In the genomic region with DNA sequence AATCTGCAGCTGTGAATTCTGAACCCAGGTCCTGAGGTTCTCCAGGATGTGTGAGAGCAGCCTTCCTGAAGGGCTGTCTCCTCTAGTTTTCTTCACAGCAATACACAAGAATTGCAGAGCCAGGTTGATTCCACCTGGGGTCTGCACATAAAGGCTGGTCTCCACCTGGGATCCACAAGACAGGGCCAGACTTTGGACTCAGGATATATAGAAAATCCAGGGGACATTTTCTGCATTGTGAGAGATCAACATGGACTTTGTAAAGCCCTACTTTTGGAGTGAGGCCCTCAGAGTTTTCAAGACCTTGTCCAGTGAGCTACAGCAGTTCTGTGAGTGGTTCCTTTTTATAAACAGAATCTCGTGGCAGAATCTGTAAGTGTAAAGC, we compare ENCODE assay signal across 9 cellular contexts. TPM values are rescaled to one million over a fixed set of nuclear protein-coding genes. Genes with fewer than 3 reads are reported as not detected.
A peak's percentile ranks its signal among the peaks of the same experiment; 100 is the strongest.
DNase-seq lines count a peak whose midpoint lies in the region; ATAC-seq and TF ChIP-seq lines count a peak whose summit lies in the region.
"Had no signal": no experiment of that assay in that cellular context is flagged by ENCODE, and none has a peak within 500 bp of the region (broad histone marks: within the 10 kb centered on the region; RNA-seq: fewer than 3 reads in every experiment).

No MANE protein-coding gene starts in this region.

- H3K36me3 Mint-ChIP-seq in CD4-positive, alpha-beta memory T cell, result peaks cover 24 to 71% of the 10 kb centered on the region in 2 donors
- peaks cover 41% of the 10 kb centered on the region for H3K36me3 Mint-ChIP-seq in endodermal cell (ENCODE audit: low read depth)

- peaks cover 63 to 85% (median 73%) of the 10 kb centered on the region in 4 donors for H3K4me1 Mint-ChIP-seq in CD4-positive, alpha-beta memory T cell
- peaks cover 37% of the 10 kb centered on the region for H3K4me1 Mint-ChIP-seq in endodermal cell

- TF ChIP-seq CTCF in endodermal cell (conservative IDR thresholded peaks at IDR 0.05), result no peak
- TF ChIP-seq CTCF in sigmoid colon (IDR thresholded peaks at IDR 0.05), result no peak

- H3K27me3 Mint-ChIP-seq in CD4-positive, alpha-beta memory T cell, result no peaks in the 10 kb centered on the region
- no peaks in the 10 kb centered on the region for H3K27me3 Mint-ChIP-seq in endodermal cell (ENCODE audit: insufficient read depth)

- peak overlapping the region in 7 of 8 donors; percentile 22 to 73 (median 59) for H3K4me3 Mint-ChIP-seq in CD4-positive, alpha-beta memory T cell
- no peak overlapping the region for H3K4me3 Mint-ChIP-seq in endodermal cell

- TF ChIP-seq POLR2A in sigmoid colon (IDR thresholded peaks at IDR 0.05), result no peak

- DNase-seq in CD4-positive, alpha-beta memory T cell, result no peak
- DNase-seq in SJSA1 (ENCODE audit: low read depth in 1 of 2, low spot score in 2 of 2) (no peak), endodermal cell (no peak), sigmoid colon (no peak), nucleus accumbens (lab: John Stamatoyannopoulos, UW) (no peak), cerebellar cortex (ENCODE audit: low spot score) (no peak)
- DNase-seq: NCI-H1092 had no signal

- no peak overlapping the region for H3K4me3 ChIP-seq in CD4-positive, alpha-beta memory T cell (ENCODE audit: low read length in 2 of 2)
- H3K4me3 ChIP-seq in SJSA1 (no peak overlapping the region), endodermal cell (ENCODE audit: low read length) (no peak overlapping the region), sigmoid colon (no peak overlapping the region)

- H3K9me3 Mint-ChIP-seq in CD4-positive, alpha-beta memory T cell, result no peaks in the 10 kb centered on the region
- no peaks in the 10 kb centered on the region for H3K9me3 Mint-ChIP-seq in endodermal cell

- H3K27me3 ChIP-seq in CD4-positive, alpha-beta memory T cell (ENCODE audit: insufficient read depth, low read length), result no peaks in the 10 kb centered on the region
- no peaks in the 10 kb centered on the region for H3K27me3 ChIP-seq in SJSA1 (replicated peaks)
- H3K27me3 ChIP-seq in endodermal cell (ENCODE audit: control insufficient read depth, insufficient read depth, low read length, poor library complexity, severe bottlenecking), result no peaks in the 10 kb centered on the region
- no peaks in the 10 kb centered on the region for H3K27me3 ChIP-seq in sigmoid colon

- peak overlapping the region; percentile 79 to 95 (median 88) for H3K27ac Mint-ChIP-seq in CD4-positive, alpha-beta memory T cell
- H3K27ac Mint-ChIP-seq in endodermal cell, result peak overlapping the region; percentile 64

- CTCF ChIA-PET in CD4-positive, alpha-beta memory T cell (lab: Charles Lee; ENCODE audit: partially characterized antibody), result interaction anchor here (0.6 to 1.7 kb wide), 2 partner anchors 11 to 437 kb away, joined by 3 to 11 read pairs; no protein-coding TSS in a partner anchor

- H3K9ac ChIP-seq in endodermal cell (ENCODE audit: extremely low read depth, low read length, poor library complexity, severe bottlenecking), result no peak overlapping the region

- POLR2A ChIA-PET in CD4-positive, alpha-beta memory T cell (lab: Charles Lee; ENCODE audit: partially characterized antibody), result interaction anchor here (1.1 kb wide), 1 partner anchor 11 kb away, joined by 6 read pairs; no protein-coding TSS in a partner anchor

- no peaks in the 10 kb centered on the region for H3K9me3 ChIP-seq in CD4-positive, alpha-beta memory T cell (ENCODE audit: control insufficient read depth in 1 of 2, low read length in 2 of 2)
- H3K9me3 ChIP-seq in SJSA1 (replicated peaks) (no peaks in the 10 kb centered on the region; the same call in 1 of the 2 replicates), endodermal cell (ENCODE audit: control insufficient read depth, low read length) (no peaks in the 10 kb centered on the region), sigmoid colon (no peaks in the 10 kb centered on the region)

- peaks cover 9% of the 10 kb centered on the region for H3K36me3 ChIP-seq in CD4-positive, alpha-beta memory T cell (ENCODE audit: insufficient read depth, low read length)
- H3K36me3 ChIP-seq in SJSA1 (peaks cover 77% of the 10 kb centered on the region), endodermal cell (ENCODE audit: control insufficient read depth, insufficient read depth, low read length) (peaks cover 43% of the 10 kb centered on the region), sigmoid colon (peaks cover 0 to 1% (median under 1%) of the 10 kb centered on the region in 4 donors)

- ATAC-seq in SK-N-SH treated with all-trans-retinoic acid at 6 μM for 48 hours (no peak), HG03097 (IDR thresholded peaks at IDR 0.05; ENCODE audit: low FRiP score, unreplicated experiment) (no peak)

- H3K27ac ChIP-seq in CD4-positive, alpha-beta memory T cell (ENCODE audit: low read depth, low read length), result peak overlapping the region; percentile 97
- H3K27ac ChIP-seq in SJSA1 (peak overlapping the region; percentile 45), endodermal cell (ENCODE audit: low read depth, low read length) (no peak overlapping the region), sigmoid colon (peak overlapping the region; percentile 41 to 98 (median 56))

- H3K4me1 ChIP-seq in CD4-positive, alpha-beta memory T cell (ENCODE audit: insufficient read depth, low read length), result peaks cover 81% of the 10 kb centered on the region
- H3K4me1 ChIP-seq in SJSA1 (replicated peaks) (peaks cover 45% of the 10 kb centered on the region), endodermal cell (ENCODE audit: control insufficient read depth, insufficient read depth, low read length) (peaks cover 7% of the 10 kb centered on the region), sigmoid colon (peaks cover 4 to 69% (median 59%) of the 10 kb centered on the region in 4 donors)

- TF ChIP-seq EP300 in sigmoid colon (IDR thresholded peaks at IDR 0.05), result no peak

- WGBS in endodermal cell (ENCODE audit: insufficient coverage in 1 of 2, insufficient read length in 1 of 2), 2 experiments, result 97 to 100% methylated on average over 1 of the region's 1 CpG
- WGBS in sigmoid colon, 2 donors, result 25 to 33% methylated on average over 1 of the region's 1 CpG

- intact Hi-C loops in CD4-positive, alpha-beta memory T cell (cut with micrococcal nuclease), result no loop called here
- intact Hi-C loops in sigmoid colon (cut with DNase I), result loop anchor here (10.0 kb wide), 2 partner anchors 375 to 695 kb away; a partner anchor contains a TSS

TF ChIP-seq in SK-N-SH treated with all-trans-retinoic acid at 6 μM for 48 hours, 23 proteins besides CTCF, POLR2A, EP300 and RAD21 (continues in another document):
- no peak for TF ChIP-seq ISL1 (CRISPR knock-in tag; IDR thresholded peaks at IDR 0.05)
- TF ChIP-seq, protein P1, sequence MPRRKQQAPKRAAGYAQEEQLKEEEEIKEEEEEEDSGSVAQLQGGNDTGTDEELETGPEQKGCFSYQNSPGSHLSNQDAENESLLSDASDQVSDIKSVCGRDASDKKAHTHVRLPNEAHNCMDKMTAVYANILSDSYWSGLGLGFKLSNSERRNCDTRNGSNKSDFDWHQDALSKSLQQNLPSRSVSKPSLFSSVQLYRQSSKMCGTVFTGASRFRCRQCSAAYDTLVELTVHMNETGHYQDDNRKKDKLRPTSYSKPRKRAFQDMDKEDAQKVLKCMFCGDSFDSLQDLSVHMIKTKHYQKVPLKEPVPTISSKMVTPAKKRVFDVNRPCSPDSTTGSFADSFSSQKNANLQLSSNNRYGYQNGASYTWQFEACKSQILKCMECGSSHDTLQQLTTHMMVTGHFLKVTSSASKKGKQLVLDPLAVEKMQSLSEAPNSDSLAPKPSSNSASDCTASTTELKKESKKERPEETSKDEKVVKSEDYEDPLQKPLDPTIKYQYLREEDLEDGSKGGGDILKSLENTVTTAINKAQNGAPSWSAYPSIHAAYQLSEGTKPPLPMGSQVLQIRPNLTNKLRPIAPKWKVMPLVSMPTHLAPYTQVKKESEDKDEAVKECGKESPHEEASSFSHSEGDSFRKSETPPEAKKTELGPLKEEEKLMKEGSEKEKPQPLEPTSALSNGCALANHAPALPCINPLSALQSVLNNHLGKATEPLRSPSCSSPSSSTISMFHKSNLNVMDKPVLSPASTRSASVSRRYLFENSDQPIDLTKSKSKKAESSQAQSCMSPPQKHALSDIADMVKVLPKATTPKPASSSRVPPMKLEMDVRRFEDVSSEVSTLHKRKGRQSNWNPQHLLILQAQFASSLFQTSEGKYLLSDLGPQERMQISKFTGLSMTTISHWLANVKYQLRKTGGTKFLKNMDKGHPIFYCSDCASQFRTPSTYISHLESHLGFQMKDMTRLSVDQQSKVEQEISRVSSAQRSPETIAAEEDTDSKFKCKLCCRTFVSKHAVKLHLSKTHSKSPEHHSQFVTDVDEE (CRISPR knock-in tag; IDR thresholded peaks at IDR 0.05), result no peak
- TF ChIP-seq TCF4 (CRISPR knock-in tag; IDR thresholded peaks at IDR 0.05; ENCODE audit: borderline replicate concordance), result no peak
- TF ChIP-seq, protein P2, sequence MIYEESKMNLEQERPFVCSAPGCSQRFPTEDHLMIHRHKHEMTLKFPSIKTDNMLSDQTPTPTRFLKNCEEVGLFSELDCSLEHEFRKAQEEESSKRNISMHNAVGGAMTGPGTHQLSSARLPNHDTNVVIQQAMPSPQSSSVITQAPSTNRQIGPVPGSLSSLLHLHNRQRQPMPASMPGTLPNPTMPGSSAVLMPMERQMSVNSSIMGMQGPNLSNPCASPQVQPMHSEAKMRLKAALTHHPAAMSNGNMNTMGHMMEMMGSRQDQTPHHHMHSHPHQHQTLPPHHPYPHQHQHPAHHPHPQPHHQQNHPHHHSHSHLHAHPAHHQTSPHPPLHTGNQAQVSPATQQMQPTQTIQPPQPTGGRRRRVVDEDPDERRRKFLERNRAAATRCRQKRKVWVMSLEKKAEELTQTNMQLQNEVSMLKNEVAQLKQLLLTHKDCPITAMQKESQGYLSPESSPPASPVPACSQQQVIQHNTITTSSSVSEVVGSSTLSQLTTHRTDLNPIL (CRISPR knock-in tag; IDR thresholded peaks at IDR 0.05; ENCODE audit: low read depth), result no peak
- TF ChIP-seq PPARA (CRISPR knock-in tag; IDR thresholded peaks at IDR 0.05; ENCODE audit: borderline replicate concordance), result no peak
- TF ChIP-seq ZC3H10 (CRISPR knock-in tag; IDR thresholded peaks at IDR 0.05), result no peak
- TF ChIP-seq ZNF565 (CRISPR knock-in tag; conservative IDR thresholded peaks at IDR 0.05; ENCODE audit: low read depth), result no peak
- TF ChIP-seq ZNF70 (CRISPR knock-in tag; IDR thresholded peaks at IDR 0.05), result no peak
- no peak for TF ChIP-seq BACH2 (CRISPR knock-in tag; IDR thresholded peaks at IDR 0.05; ENCODE audit: borderline replicate concordance)
- no peak for TF ChIP-seq ZFP3 (CRISPR knock-in tag; IDR thresholded peaks at IDR 0.05)

RNA-seq across cellular contexts. Expression of a gene that starts 6.3 kb away (rescaled TPM):
- total RNA-seq in CD4-positive, alpha-beta memory T cell, result 10 to 100 TPM; 47.4 to 51.9 TPM
- 10 to 100 TPM; 12.4 to 17.3 TPM for polyA plus RNA-seq in CD4-positive, alpha-beta memory T cell
- 18.1 and 21.8 TPM in 2 replicates for total RNA-seq in SJSA1 (2014; rRNA removed; shearing (Covaris generic))
- total RNA-seq in endodermal cell (10 to 100 TPM; 21.7 to 22.2 TPM), sigmoid colon (10 to 100 TPM in 2 of 4 donors, 1 to 10 TPM in 2; 6.5 to 11.6 (median 10.0) TPM)
- 8.2 TPM for polyA plus RNA-seq in endodermal cell (2013, experiment 1 of 2)
- 7.2 TPM for polyA plus RNA-seq in endodermal cell (2013, experiment 2 of 2)
- polyA plus RNA-seq in sigmoid colon, result 1 to 10 TPM; 4.2 to 8.5 (median 5.8) TPM
